7 cellular contexts compared by ENCODE assay signal in genomic region chr1:148916695-148917348, GRCh38.
A peak's percentile ranks its signal among the peaks of the same experiment; 100 is the strongest.
DNase-seq lines count a peak whose midpoint lies in the region; ATAC-seq, FAIRE-seq and TF ChIP-seq lines count a peak whose summit lies in the region.
"Not testable (repeated sequence)": the region's sequence is repeated elsewhere in the genome, so short reads cannot be mapped to it uniquely, and the experiment has no call there.

No MANE protein-coding gene starts in this region.

- DNase-seq in HFFc6: peak; percentile 87
- not testable (repeated sequence) for DNase-seq in Panc1 (ENCODE audit: low read depth, low spot score); left lung; pancreas
- DNase-seq in brain microvascular endothelial cell: peak; percentile 66
- DNase-seq in heart left ventricle: peak in 4 of 5 donors; percentile 6 to 38 (median 33)

- not testable (repeated sequence) for H3K4me1 Mint-ChIP-seq in HFFc6 (ENCODE audit: low read depth)

- ATAC-seq in Panc1 (peak; percentile 38; the same call in 1 of the 2 replicates), heart left ventricle (peak; percentile 89 to 92 (median 92)), left lung (peak; percentile 61), pancreas (peak in 3 of 4 donors; percentile 48 to 66 (median 52))

- not testable (repeated sequence) for FAIRE-seq in pancreas (lab: Jason Lieb, UNC)

- not testable (repeated sequence) for H3K9me3 Mint-ChIP-seq in HFFc6

- H3K4me1 ChIP-seq in Panc1 (ENCODE audit: control insufficient read depth, insufficient read depth, low read length); heart left ventricle; left lung; pancreas; skeletal muscle tissue (ENCODE audit: control insufficient read depth in 3 of 3, insufficient read depth in 3 of 3, low read length in 3 of 3): not testable (repeated sequence)

- H3K36me3 Mint-ChIP-seq in HFFc6 (ENCODE audit: low read depth): not testable (repeated sequence)

- H3K4me3 ChIP-seq in Panc1 (ENCODE audit: low read depth in 2 of 2, low read length in 2 of 2); brain microvascular endothelial cell (ENCODE audit: low read depth, low read length); heart left ventricle; left lung; pancreas; skeletal muscle tissue (ENCODE audit: low read length in 3 of 3): not testable (repeated sequence)

- H3K27ac Mint-ChIP-seq in HFFc6: peak overlapping the region; percentile 74

- H3K9me3 ChIP-seq in Panc1 (ENCODE audit: control insufficient read depth, insufficient read depth, low read depth, low read length); heart left ventricle; left lung; pancreas; skeletal muscle tissue (ENCODE audit: control insufficient read depth in 3 of 3, low read length in 3 of 3): not testable (repeated sequence)

- not testable (repeated sequence) for H3K36me3 ChIP-seq in Panc1 (ENCODE audit: control insufficient read depth, insufficient read depth, low read length); brain microvascular endothelial cell (replicated peaks); heart left ventricle; left lung; pancreas; skeletal muscle tissue (ENCODE audit: control insufficient read depth in 3 of 3, insufficient read depth in 3 of 3, low read length in 3 of 3)

- H3K9ac ChIP-seq in skeletal muscle tissue (ENCODE audit: low read depth in 1 of 3, low read length in 3 of 3): not testable (repeated sequence)

- POLR2A ChIA-PET in Panc1 (lab: Charles Lee): not testable (repeated sequence)

- CTCF ChIA-PET in Panc1 (lab: Charles Lee): not testable (repeated sequence)

- H3K4me3 Mint-ChIP-seq in HFFc6: not testable (repeated sequence)

- not testable (repeated sequence) for BruUV-seq in Panc1 (replicated peaks; lab: Mats Ljungman, UMichigan)

- 0 to 9% (median 5%) methylated on average over 1 to 2 of the region's 4 CpGs for WGBS in heart left ventricle, 4 donors
- WGBS in pancreas, 2 donors: 22 to 46% methylated on average over 1 to 2 of the region's 4 CpGs

- not testable (repeated sequence) for H3K27me3 ChIP-seq in Panc1 (ENCODE audit: control insufficient read depth, insufficient read depth, low read length); brain microvascular endothelial cell (replicated peaks); heart left ventricle; left lung; pancreas; skeletal muscle tissue (ENCODE audit: control insufficient read depth in 3 of 3, insufficient read depth in 3 of 3, low read length in 3 of 3)

- intact Hi-C loops in Panc1 (cut with micrococcal nuclease; ENCODE audit: unreplicated experiment); heart left ventricle (cut with DNase I); left lung (cut with DNase I); pancreas (cut with DNase I): not testable (repeated sequence)

- H3K27me3 Mint-ChIP-seq in HFFc6 (ENCODE audit: insufficient read depth): not testable (repeated sequence)

- TF ChIP-seq CTCF in HFFc6 (IDR thresholded peaks at IDR 0.05); Panc1 (IDR thresholded peaks at IDR 0.05); brain microvascular endothelial cell (IDR thresholded peaks at IDR 0.05; ENCODE audit: low read depth, low read length, missing control alignments); heart left ventricle (IDR thresholded peaks at IDR 0.05); left lung (IDR thresholded peaks at IDR 0.05); pancreas (IDR thresholded peaks at IDR 0.05): not testable (repeated sequence)

- not testable (repeated sequence) for H3K27ac ChIP-seq in Panc1 (ENCODE audit: low read length); brain microvascular endothelial cell; left lung; pancreas
- H3K27ac ChIP-seq in heart left ventricle: peak overlapping the region in 11 of 12 donors; percentile 42 to 87 (median 66)
- peak overlapping the region; percentile 68 for H3K27ac ChIP-seq in skeletal muscle tissue (ENCODE audit: low read depth, low read length)

- in situ Hi-C loops in Panc1 (cut with HindIII; ENCODE audit: low pct_unique_long_range_greater_than_20kb, low sequenced_read_pairs); brain microvascular endothelial cell (cut with HindIII; ENCODE audit: low pct_ligation_motif_present, low sequenced_read_pairs): not testable (repeated sequence)

- peak in 1 of 2 donors; percentile 67 for TF ChIP-seq POLR2A in heart left ventricle (IDR thresholded peaks at IDR 0.05)

Comparison
In these comparisons a context has a peak if more than half of its experiments do, and no peak if none do; other contexts are left out.
1. ATAC-seq: peak in every context shown above with its lines; median percentile 92 in heart left ventricle; 61 in left lung; 52 in pancreas; 38 in Panc1.